Comparison of ENCODE assay signal across 1 cellular context in the genomic region with DNA sequence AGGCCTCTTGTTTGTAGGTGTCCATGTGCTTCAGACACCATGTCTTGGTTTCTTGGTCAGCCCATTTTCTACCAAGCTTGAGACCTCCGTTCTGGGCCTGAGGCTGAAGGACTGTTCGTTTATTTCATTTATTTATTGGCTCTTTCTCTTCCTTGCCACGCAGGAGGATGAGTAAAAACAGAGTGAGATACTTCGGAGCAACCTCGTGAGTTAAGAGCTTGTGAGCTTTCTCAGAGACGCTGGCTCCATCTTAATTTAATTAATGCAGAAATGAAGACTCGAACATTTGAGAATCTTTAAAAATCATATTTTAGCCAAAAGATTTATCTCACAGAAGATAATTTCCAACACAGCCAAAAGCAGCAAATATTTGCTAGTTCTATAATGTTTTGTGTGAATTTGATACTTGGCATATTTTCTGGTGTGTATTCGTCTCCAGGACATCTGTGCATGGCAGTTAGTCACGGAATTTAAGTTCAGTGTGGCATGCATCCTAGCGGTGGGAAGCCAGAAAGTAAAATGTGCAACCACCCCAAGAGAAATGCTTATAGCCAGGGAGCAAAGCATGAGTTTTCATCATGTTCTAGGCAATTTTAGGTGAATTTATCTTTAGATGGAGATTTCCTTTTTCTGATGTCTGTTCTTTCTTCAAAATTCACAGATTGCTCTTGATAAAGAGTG.
TF ChIP-seq lines count a peak whose summit lies in the region.

No MANE protein-coding gene starts in this region.

TF ChIP-seq in IMR-90, 13 proteins besides CTCF, POLR2A, EP300 and RAD21:
- TF ChIP-seq RFX5 (IDR thresholded peaks at IDR 0.05; ENCODE audit: low read depth, low read length) (no peak), USF2 (IDR thresholded peaks at IDR 0.05; ENCODE audit: low read depth, low read length) (no peak), SMC3 (IDR thresholded peaks at IDR 0.05; ENCODE audit: low read depth, low read length) (no peak), CEBPB (IDR thresholded peaks at IDR 0.05; ENCODE audit: low read depth, low read length) (no peak), FOS (IDR thresholded peaks at IDR 0.05; ENCODE audit: low read depth, low read length) (no peak)
